In genomic region chr16:50505714-50506542, GRCh38 we compare ENCODE assay signal across 19 cellular contexts. TPM values are rescaled to one million over a fixed set of nuclear protein-coding genes. Genes with fewer than 3 reads are reported as not detected.
DNase-seq lines count a peak whose midpoint lies in the region; ATAC-seq, FAIRE-seq and TF ChIP-seq lines count a peak whose summit lies in the region.
"Had no signal": no experiment of that assay in that cellular context is flagged by ENCODE, and none has a peak within 500 bp of the region (broad histone marks: within the 10 kb centered on the region; RNA-seq: fewer than 3 reads in every experiment).

No MANE protein-coding gene starts in this region.

- H3K4me3 ChIP-seq in A549, result no peak overlapping the region
- H3K4me3 ChIP-seq in foreskin fibroblast (ENCODE audit: low read depth in 1 of 2, low read length in 2 of 2), result no peak overlapping the region

- H3K4me1 Mint-ChIP-seq in glutamatergic neuron (ENCODE audit: low read depth, unreplicated experiment), result peaks cover 33% of the 10 kb centered on the region

- TF ChIP-seq EP300 in A549 (IDR thresholded peaks at IDR 0.05), result no peak

- H3K9me3 Mint-ChIP-seq in glutamatergic neuron (ENCODE audit: unreplicated experiment), result peaks cover 17% of the 10 kb centered on the region

- FAIRE-seq in A549 (lab: Jason Lieb, UNC), result no peak
- FAIRE-seq: endothelial cell of umbilical vein had no signal

- TF ChIP-seq CTCF in A549 (IDR thresholded peaks at IDR 0.05) (no peak), glutamatergic neuron (IDR thresholded peaks at IDR 0.05; ENCODE audit: partially characterized antibody, unreplicated experiment) (no peak), foreskin fibroblast (IDR thresholded peaks at IDR 0.05; ENCODE audit: low read depth, low read length) (no peak)

- H3K27ac ChIP-seq in A549, result no peak overlapping the region

- H3K36me3 Mint-ChIP-seq in glutamatergic neuron (ENCODE audit: unreplicated experiment), result peaks cover 15% of the 10 kb centered on the region

- no peaks in the 10 kb centered on the region for H3K9me3 ChIP-seq in A549

- H3K4me1 ChIP-seq in A549, result no peaks in the 10 kb centered on the region

- no peak for TF ChIP-seq RAD21 in A549 (conservative IDR thresholded peaks at IDR 0.05 in 1 of 2, IDR thresholded peaks at IDR 0.05 in 1 of 2)

- no peak overlapping the region for H3K4me2 ChIP-seq in A549

- peaks cover 13% of the 10 kb centered on the region for H3K27me3 Mint-ChIP-seq in glutamatergic neuron (ENCODE audit: unreplicated experiment)
- H3K27me3 Mint-ChIP-seq: T-helper 17 cell had no signal

- WGBS in A549 (ENCODE audit: missing lambda C conversion rate), result 48% methylated on average over 13 of the region's 13 CpGs

- CTCF ChIA-PET in A549 (lab: Yijun Ruan, JAX), result no interaction called here

- peak overlapping the region; percentile 99 for H3K27ac Mint-ChIP-seq in glutamatergic neuron (ENCODE audit: unreplicated experiment)
- H3K27ac Mint-ChIP-seq: T-helper 17 cell had no signal

- ATAC-seq in A549, result peak; percentile 41 to 57; a peak in 2 of 6 replicates
- no peak for ATAC-seq in GM21447 (IDR thresholded peaks at IDR 0.05; ENCODE audit: unreplicated experiment)
- no peak for ATAC-seq in GM19463 (IDR thresholded peaks at IDR 0.05; ENCODE audit: unreplicated experiment)
- ATAC-seq: sciatic nerve, T-helper 17 cell had no signal

- peak overlapping the region; percentile 77 for H3K4me3 Mint-ChIP-seq in glutamatergic neuron (ENCODE audit: unreplicated experiment)
- H3K4me3 Mint-ChIP-seq: T-helper 17 cell had no signal

- POLR2A ChIA-PET in A549 (lab: Yijun Ruan, JAX), result no interaction called here

- no peak for TF ChIP-seq POLR2A in A549 (IDR thresholded peaks at IDR 0.05; ENCODE audit: low read length)

- peak in 1 of 2 experiments; percentile 15 for DNase-seq in A549 (ENCODE audit: low read depth in 1 of 2, low spot score in 1 of 2)
- DNase-seq in DMS53 (lab: John Stamatoyannopoulos, UW), result peak; percentile 89
- peak; percentile 4 for DNase-seq in NCI-H345 treated with DMSO at 0.1 percent for 48 hours (lab: John Stamatoyannopoulos, UW; ENCODE audit: unreplicated experiment)
- DNase-seq in glutamatergic neuron, result peak; percentile 86
- DNase-seq in foreskin fibroblast, result no peak
- DNase-seq in stimulated activated CD4-positive, alpha-beta T cell treated with anti-CD3 and anti-CD28 coated beads, Interleukin-12 subunit alpha, Interleukin-12 subunit beta, amount 100 ng/mL, for 4 hours, result no peak
- DNase-seq: activated gamma-delta T cell treated with Interleukin-2 at 50 U/mL for 16 hours; AML-193; anterior cingulate cortex; DMS79 treated with DMSO at 0.1 percent for 48 hours; HCEC 1CT; NCI-H1092; SHP77; stimulated activated CD4-positive, alpha-beta T cell treated with anti-CD3 and anti-CD28 coated beads, Interleukin-2, amount 100 ng/mL, for 24 hours; T-helper 17 cell had no signal

TF ChIP-seq in A549, 52 proteins besides CTCF, POLR2A, EP300 and RAD21:
- TF ChIP-seq BCL3 (IDR thresholded peaks at IDR 0.05) (no peak), KDM1A (IDR thresholded peaks at IDR 0.05; ENCODE audit: low read depth) (no peak)

RNA-seq across cellular contexts. Expression of gene NKD1, which starts 42.3 kb away (rescaled TPM):
- polyA plus RNA-seq in A549 (2011; rRNA removed) (0.10 and 0.17 TPM in 2 replicates), A549 (2017; fragmentation: RNase III; extraction: RNeasy Plus Mini Kit Qiagen cat#74134 plus additional on column Dnase treatment) (0.15 to 0.22 TPM (median 0.19 TPM) in 3 replicates)
- polyA plus RNA-seq in A549 (2012; cell fraction: cytosol; rRNA removed), result 0.08 and 0.10 TPM in 2 replicates
- polyA plus RNA-seq in A549 (2012; cell fraction: nucleus; rRNA removed), result 0.34 and 0.47 TPM in 2 replicates
- 0.15 and 0.21 TPM in 2 replicates for polyA minus RNA-seq in A549 (2011; rRNA and poly(A)+ RNA removed)
- 31.3 TPM for total RNA-seq in glutamatergic neuron (ENCODE audit: unreplicated experiment)
- total RNA-seq: endothelial cell of umbilical vein had no signal
- polyA plus RNA-seq: endothelial cell of umbilical vein had no signal

Comparison
In these comparisons a context has a peak if more than half of its experiments do, and no peak if none do; other contexts are left out.
1. ATAC-seq: peak in A549 (2 of 2); none in GM21447 (single experiment) and GM19463 (single experiment).
2. DNase-seq: peak in DMS53 (single experiment), NCI-H345 treated with DMSO at 0.1 percent for 48 hours (single experiment) and glutamatergic neuron (single experiment); none in foreskin fibroblast (0 of 2) and stimulated activated CD4-positive, alpha-beta T cell treated with anti-CD3 and anti-CD28 coated beads, Interleukin-12 subunit alpha, Interleukin-12 subunit beta, amount 100 ng/mL, for 4 hours (single experiment).